ENCODE assay signal across 10 cellular contexts in the genomic region with DNA sequence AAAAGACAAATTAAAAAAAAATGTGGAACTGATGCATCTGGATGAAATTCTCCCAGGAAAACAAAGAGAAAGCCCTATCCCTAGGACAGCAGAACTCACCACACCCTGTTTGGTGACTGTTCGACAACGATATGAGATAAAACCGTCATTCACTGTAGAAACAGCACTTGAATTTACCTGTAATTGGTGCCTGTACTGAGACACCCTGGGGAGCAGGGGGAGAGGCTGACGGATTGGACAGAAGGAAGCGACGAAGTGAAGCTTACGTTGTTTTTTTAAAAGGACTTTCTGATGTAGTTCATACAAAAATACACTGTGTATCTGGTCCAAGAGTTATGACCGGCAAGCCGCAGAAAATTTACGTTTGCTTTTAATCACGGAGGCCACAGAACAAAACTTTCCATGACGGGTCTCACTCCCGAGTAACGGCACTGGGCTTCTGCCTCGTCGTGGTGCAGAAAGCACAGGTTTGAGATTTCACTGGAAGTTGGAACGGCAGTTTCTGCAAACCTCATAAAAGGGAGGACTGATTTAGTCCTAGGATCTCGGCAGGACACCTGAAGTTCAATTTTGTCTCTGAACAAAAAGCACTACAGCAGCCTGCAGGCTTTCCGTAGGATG. TPM values are rescaled to one million over a fixed set of nuclear protein-coding genes. Genes with fewer than 3 reads are reported as not detected.
DNase-seq lines count a peak whose midpoint lies in the region; ATAC-seq and TF ChIP-seq lines count a peak whose summit lies in the region.
"Had no signal": no experiment of that assay in that cellular context is flagged by ENCODE, and none has a peak within 500 bp of the region (broad histone marks: within the 10 kb centered on the region; RNA-seq: fewer than 3 reads in every experiment).

No MANE protein-coding gene starts in this region.

- no peaks in the 10 kb centered on the region for H3K9me3 ChIP-seq in esophagus squamous epithelium
- H3K9me3 ChIP-seq in prostate gland = no peaks in the 10 kb centered on the region
- H3K9me3 ChIP-seq in mammary epithelial cell (replicated peaks; ENCODE audit: insufficient read depth, low read length) = no peaks in the 10 kb centered on the region

- H3K4me2 ChIP-seq in mammary epithelial cell (ENCODE audit: insufficient read depth, low read depth, low read length) = no peak overlapping the region

- H3K4me1 ChIP-seq in esophagus squamous epithelium (peaks cover 0 to 65% (median 12%) of the 10 kb centered on the region in 3 donors), prostate gland (replicated peaks) (peaks cover 5% of the 10 kb centered on the region), mammary epithelial cell (ENCODE audit: insufficient read depth, low read length) (peaks cover 22% of the 10 kb centered on the region)

- H2AFZ ChIP-seq in mammary epithelial cell (ENCODE audit: low read depth, low read length) = no peak overlapping the region

- peak; percentile 52 for DNase-seq in ELR (ENCODE audit: low read depth)
- peak; percentile 78 for DNase-seq in NCI-H69 (lab: John Stamatoyannopoulos, UW)
- DNase-seq in esophagus squamous epithelium (lab: John Stamatoyannopoulos, UW) = no peak
- no peak for DNase-seq in prostate gland (ENCODE audit: low spot score)
- no peak for DNase-seq in activated CD4-positive, alpha-beta T cell treated with anti-CD3 and anti-CD28 coated beads for 4 hours
- DNase-seq in mammary epithelial cell = no peak
- DNase-seq in NCI-H1105 (lab: John Stamatoyannopoulos, UW) = no peak
- DNase-seq: naive thymus-derived CD8-positive, alpha-beta T cell; NCI-H1092 treated with DMSO at 0.1 percent for 48 hours had no signal

- TF ChIP-seq POLR2A in esophagus squamous epithelium (IDR thresholded peaks at IDR 0.05) (no peak), prostate gland (IDR thresholded peaks at IDR 0.05) (no peak)

- H3K36me3 ChIP-seq in esophagus squamous epithelium (no peaks in the 10 kb centered on the region), prostate gland (no peaks in the 10 kb centered on the region), mammary epithelial cell (ENCODE audit: insufficient read depth, low read length) (peaks cover 3% of the 10 kb centered on the region)

- ATAC-seq in HG02981 (IDR thresholded peaks at IDR 0.05; ENCODE audit: unreplicated experiment) = no peak
- ATAC-seq: naive thymus-derived CD8-positive, alpha-beta T cell had no signal

- in situ Hi-C loops in mammary epithelial cell (cut with MboI; ENCODE audit: low sequenced_read_pairs in 2 of 2) = loop anchor here in 1 of 2 donors (10.0 kb wide), 1 partner anchor 95 kb away; no protein-coding TSS in a partner anchor

- intact Hi-C loops in esophagus squamous epithelium (cut with DNase I) = no loop called here
- intact Hi-C loops in prostate gland (cut with DNase I) = no loop called here
- intact Hi-C loops in mammary epithelial cell (cut with micrococcal nuclease) = no loop called here

- TF ChIP-seq CTCF in esophagus squamous epithelium (IDR thresholded peaks at IDR 0.05) (no peak), prostate gland (IDR thresholded peaks at IDR 0.05) (no peak), mammary epithelial cell (conservative IDR thresholded peaks at IDR 0.05 in 1 of 2, IDR thresholded peaks at IDR 0.05 in 1 of 2; ENCODE audit: extremely low read depth in 1 of 2, insufficient read depth in 1 of 2, low read depth in 1 of 2, low read length in 2 of 2) (no peak)

- H3K27me3 ChIP-seq in esophagus squamous epithelium (no peaks in the 10 kb centered on the region), prostate gland (replicated peaks; ENCODE audit: insufficient read depth) (no peaks in the 10 kb centered on the region), mammary epithelial cell (ENCODE audit: insufficient read depth, low read length) (no peaks in the 10 kb centered on the region)

- 50 to 62% methylated on average over 19 of the region's 19 CpGs for WGBS in esophagus squamous epithelium, 2 donors
- 12% methylated on average over 19 of the region's 19 CpGs for WGBS in prostate gland
- 93% methylated on average over 19 of the region's 19 CpGs for WGBS in mammary epithelial cell (ENCODE audit: low coverage, missing lambda C conversion rate)

- H4K20me1 ChIP-seq in mammary epithelial cell (ENCODE audit: insufficient read depth, low read length) = no peaks in the 10 kb centered on the region

- H3K4me3 ChIP-seq in esophagus squamous epithelium (peak overlapping the region in 3 of 4 donors; percentile 9 to 46 (median 21)), prostate gland (peak overlapping the region; percentile 6 to 7), mammary epithelial cell (replicated peaks in 1 of 3; ENCODE audit: insufficient read depth in 1 of 3, low read depth in 2 of 3, low read length in 3 of 3) (no peak overlapping the region)

- peaks cover 89% of the 10 kb centered on the region for H3K79me2 ChIP-seq in mammary epithelial cell (ENCODE audit: insufficient read depth, low read length)

- no peak overlapping the region for H3K9ac ChIP-seq in mammary epithelial cell (ENCODE audit: insufficient read depth, low read length)

- no TSS peak for BruUV-seq in mammary epithelial cell (replicated peaks; lab: Mats Ljungman, UMichigan)

- dilution Hi-C loops in mammary epithelial cell (cut with HindIII; ENCODE audit: low sequenced_read_pairs) = no loop called here

- H3K27ac ChIP-seq in esophagus squamous epithelium (peak overlapping the region in 3 of 4 donors; percentile 51 to 76 (median 66)), prostate gland (peak overlapping the region; percentile 56 to 62), mammary epithelial cell (ENCODE audit: insufficient read depth, low read depth, low read length) (no peak overlapping the region)

- CTCF ChIA-PET in mammary epithelial cell (lab: Charles Lee; ENCODE audit: low non-redundant PET) = no interaction called here

RNA-seq across cellular contexts. Expression of a gene that starts 9.7 kb away (rescaled TPM):
- total RNA-seq in esophagus squamous epithelium (10 to 100 TPM; 19.5 to 34.9 (median 28.7) TPM), prostate gland (10 to 100 TPM; 56.2 to 56.7 TPM), mammary epithelial cell (100 to 1,000 TPM; 126 to 128 TPM)
- polyA plus RNA-seq in mammary epithelial cell = 87.8 TPM
- polyA minus RNA-seq in mammary epithelial cell = 188 TPM

RNA-seq across cellular contexts. Expression of a gene that starts 27.1 kb away (rescaled TPM):
- total RNA-seq in esophagus squamous epithelium (10 to 100 TPM in 3 of 4 donors, 1 to 10 TPM in 1; 7.7 to 18.5 (median 11.8) TPM), prostate gland (10 to 100 TPM; 15.1 to 20.3 TPM), mammary epithelial cell (10 to 100 TPM; 14.3 to 17.2 TPM)
- polyA plus RNA-seq in mammary epithelial cell = 17.8 TPM
- polyA minus RNA-seq in mammary epithelial cell = 20.6 TPM

Comparison
In these comparisons a context has a peak if more than half of its experiments do, and no peak if none do; other contexts are left out.
1. DNase-seq: peak in ELR (single experiment) and NCI-H69 (single experiment); none in esophagus squamous epithelium (single experiment), prostate gland (single experiment), activated CD4-positive, alpha-beta T cell treated with anti-CD3 and anti-CD28 coated beads for 4 hours (0 of 2), mammary epithelial cell (single experiment) and NCI-H1105 (single experiment).
2. H3K4me3 ChIP-seq: peak in esophagus squamous epithelium (3 of 4) and prostate gland (2 of 2); none in mammary epithelial cell (0 of 3).